ENCODE assay signal across 1 cellular context in genomic region chr12:104163028-104163427, GRCh38.
TF ChIP-seq lines count a peak whose summit lies in the region.

No MANE protein-coding gene starts in this region.

TF ChIP-seq in GM12878, 131 proteins besides CTCF, POLR2A, EP300 and RAD21:
- peak; percentile 42 for TF ChIP-seq PKNOX1 (IDR thresholded peaks at IDR 0.05)
TF ChIP-seq in GM12878: peak in this region for 1; not testable (repeated sequence) for 130.
